In the genomic region with DNA sequence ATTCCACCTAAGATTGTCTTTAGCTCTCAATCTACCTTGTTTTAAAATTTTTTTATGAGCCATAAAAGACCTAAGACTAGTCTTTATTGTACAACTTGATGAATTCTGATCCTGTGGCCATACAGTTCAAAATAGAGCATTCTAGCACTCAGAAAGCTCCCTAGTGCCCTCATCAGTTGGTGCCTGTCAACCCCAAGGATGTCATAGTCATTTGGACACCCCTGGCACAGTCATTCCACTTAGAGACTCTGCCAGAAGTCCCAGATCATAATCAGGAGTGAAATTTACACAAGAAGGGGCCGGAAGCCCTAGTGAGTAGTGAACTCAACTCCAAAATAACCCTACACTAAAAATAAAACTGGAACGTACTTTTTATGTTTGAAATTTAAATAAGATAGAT, we compare ENCODE assay signal across 29 cellular contexts.
DNase-seq lines count a peak whose midpoint lies in the region; ATAC-seq and TF ChIP-seq lines count a peak whose summit lies in the region.
"Had no signal": no experiment of that assay in that cellular context is flagged by ENCODE, and none has a peak within 500 bp of the region (broad histone marks: within the 10 kb centered on the region; RNA-seq: fewer than 3 reads in every experiment).

No MANE protein-coding gene starts in this region.

- no peak for DNase-seq in activated T-cell treated with anti-CD3 and anti-CD28 coated beads, Interleukin-2, amount 50 U/mL, for 4 hours
- DNase-seq in activated T-cell treated with anti-CD3 and anti-CD28 coated beads, Interleukin-2, amount 50 U/mL, for 24 hours = no peak
- peak; percentile 9 for DNase-seq in sigmoid colon
- DNase-seq in HuH-7 (ENCODE audit: low spot score) = no peak
- DNase-seq: amygdala; brain microvascular endothelial cell; cerebellar nuclear complex; EL; NCI-H1436 treated with DMSO at 0.1 percent for 48 hours; NCI-H2081 treated with DMSO at 0.1 percent for 48 hours; NCI-H226; NCI-H526 treated with DMSO at 0.1 percent for 48 hours; retina; Right ventricle myocardium superior; stimulated activated naive CD8-positive, alpha-beta T cell treated with anti-CD3 and anti-CD28 coated beads, Interleukin-15, Interleukin-2, amounts not matched to agents 100 U/mL and 50 U/mL, for 24 hours; T-helper 17 cell had no signal

- H3K27ac Mint-ChIP-seq in activated T-cell treated with anti-CD3 and anti-CD28 coated beads, Interleukin-2, amount 50 U/mL, for 24 hours = no peak overlapping the region
- H3K27ac Mint-ChIP-seq: activated naive CD4-positive, alpha-beta T cell treated with anti-CD3 and anti-CD28 coated beads, Interleukin-2, amount 50 U/mL, for 24 hours; activated T-helper 1 cell treated with anti-CD3 and anti-CD28 coated beads, Interleukin-12 subunit alpha, Interleukin-12 subunit beta, Interleukin-2, Interleukin-4 antibody, amounts not matched to agents 30 ng/mL and 10 ng/mL and 1 ng/mL, durations not matched to agents 14 hours and 24 hours and 36 hours; CD8-positive, alpha-beta memory T cell; memory B cell had no signal

- TF ChIP-seq CTCF in sigmoid colon (IDR thresholded peaks at IDR 0.05) = no peak

- no peak overlapping the region for H3K27ac ChIP-seq in sigmoid colon
- H3K27ac ChIP-seq: brain microvascular endothelial cell, left lung, pancreas, skin epidermis had no signal

- no peak for TF ChIP-seq EP300 in sigmoid colon (IDR thresholded peaks at IDR 0.05)

- H3K4me1 Mint-ChIP-seq in activated T-cell treated with anti-CD3 and anti-CD28 coated beads, Interleukin-2, amount 50 U/mL, for 4 hours (ENCODE audit: low read depth) = peaks cover 7% of the 10 kb centered on the region
- H3K4me1 Mint-ChIP-seq in activated T-cell treated with anti-CD3 and anti-CD28 coated beads, Interleukin-2, amount 50 U/mL, for 24 hours (ENCODE audit: low read depth) = peaks cover 25% of the 10 kb centered on the region
- H3K4me1 Mint-ChIP-seq: activated naive CD4-positive, alpha-beta T cell treated with anti-CD3 and anti-CD28 coated beads, Interleukin-2, amount 50 U/mL, for 24 hours; CD8-positive, alpha-beta memory T cell; memory B cell; T-helper 17 cell had no signal

- H3K36me3 Mint-ChIP-seq in activated T-cell treated with anti-CD3 and anti-CD28 coated beads, Interleukin-2, amount 50 U/mL, for 4 hours (ENCODE audit: insufficient read depth) = no peaks in the 10 kb centered on the region
- H3K36me3 Mint-ChIP-seq in activated T-cell treated with anti-CD3 and anti-CD28 coated beads, Interleukin-2, amount 50 U/mL, for 24 hours (ENCODE audit: low read depth) = no peaks in the 10 kb centered on the region
- H3K36me3 Mint-ChIP-seq: activated naive CD4-positive, alpha-beta T cell treated with anti-CD3 and anti-CD28 coated beads, Interleukin-2, amount 50 U/mL, for 24 hours; CD8-positive, alpha-beta memory T cell; memory B cell had no signal

- H3K27me3 ChIP-seq in sigmoid colon = peaks cover 6 to 52% (median 20%) of the 10 kb centered on the region in 3 donors
- H3K27me3 ChIP-seq: brain microvascular endothelial cell, pancreas had no signal

- intact Hi-C loops in sigmoid colon (cut with DNase I) = no loop called here

- no peak for TF ChIP-seq POLR2A in sigmoid colon (IDR thresholded peaks at IDR 0.05)

- WGBS in sigmoid colon, 2 donors = 70 to 80% methylated on average over 2 of the region's 2 CpGs

- peaks cover 0 to 10% (median 9%) of the 10 kb centered on the region in 4 donors for H3K4me1 ChIP-seq in sigmoid colon
- H3K4me1 ChIP-seq: left lung had no signal

- peak; percentile 60 to 70 for ATAC-seq in activated T-cell treated with anti-CD3 and anti-CD28 coated beads, Interleukin-2, amount 50 U/mL, for 4 hours
- ATAC-seq in GM18858 (IDR thresholded peaks at IDR 0.05; ENCODE audit: unreplicated experiment) (peak; percentile 55), HG02870 (IDR thresholded peaks at IDR 0.05; ENCODE audit: unreplicated experiment) (peak; percentile 44), GM21423 (IDR thresholded peaks at IDR 0.05; ENCODE audit: unreplicated experiment) (no peak)
- ATAC-seq: left lung; Panc1; pancreas; SK-N-SH treated with all-trans-retinoic acid at 6 μM for 48 hours; stimulated activated naive CD8-positive, alpha-beta T cell treated with anti-CD3 and anti-CD28 coated beads, Interleukin-15, Interleukin-2, amounts not matched to agents 100 U/mL and 50 U/mL, for 24 hours; T-helper 17 cell had no signal

- H3K36me3 ChIP-seq in sigmoid colon = no peaks in the 10 kb centered on the region
- H3K36me3 ChIP-seq: brain microvascular endothelial cell, left lung, pancreas had no signal

- no peaks in the 10 kb centered on the region for H3K9me3 ChIP-seq in sigmoid colon
- H3K9me3 ChIP-seq: left lung, pancreas had no signal

- H3K9me3 Mint-ChIP-seq in activated T-cell treated with anti-CD3 and anti-CD28 coated beads, Interleukin-2, amount 50 U/mL, for 4 hours = no peaks in the 10 kb centered on the region
- no peaks in the 10 kb centered on the region for H3K9me3 Mint-ChIP-seq in activated T-cell treated with anti-CD3 and anti-CD28 coated beads, Interleukin-2, amount 50 U/mL, for 24 hours
- H3K9me3 Mint-ChIP-seq: activated naive CD4-positive, alpha-beta T cell treated with anti-CD3 and anti-CD28 coated beads, Interleukin-2, amount 50 U/mL, for 24 hours; activated T-helper 1 cell treated with anti-CD3 and anti-CD28 coated beads, Interleukin-12 subunit alpha, Interleukin-12 subunit beta, Interleukin-2, Interleukin-4 antibody, amounts not matched to agents 30 ng/mL and 10 ng/mL and 1 ng/mL, durations not matched to agents 14 hours and 24 hours and 36 hours; CD8-positive, alpha-beta memory T cell; memory B cell; neural crest cell had no signal

- no peak overlapping the region for H3K4me3 ChIP-seq in sigmoid colon
- H3K4me3 ChIP-seq: left lung, pancreas, skin epidermis had no signal

- peaks cover 17% of the 10 kb centered on the region for H3K27me3 Mint-ChIP-seq in activated T-cell treated with anti-CD3 and anti-CD28 coated beads, Interleukin-2, amount 50 U/mL, for 4 hours (ENCODE audit: low read depth)
- H3K27me3 Mint-ChIP-seq in activated T-cell treated with anti-CD3 and anti-CD28 coated beads, Interleukin-2, amount 50 U/mL, for 24 hours = peaks cover 18% of the 10 kb centered on the region

- H3K4me3 Mint-ChIP-seq in activated T-cell treated with anti-CD3 and anti-CD28 coated beads, Interleukin-2, amount 50 U/mL, for 4 hours = no peak overlapping the region
- no peak overlapping the region for H3K4me3 Mint-ChIP-seq in activated T-cell treated with anti-CD3 and anti-CD28 coated beads, Interleukin-2, amount 50 U/mL, for 24 hours
- H3K4me3 Mint-ChIP-seq: activated naive CD4-positive, alpha-beta T cell treated with anti-CD3 and anti-CD28 coated beads, Interleukin-2, amount 50 U/mL, for 24 hours; activated T-helper 1 cell treated with anti-CD3 and anti-CD28 coated beads, Interleukin-12 subunit alpha, Interleukin-12 subunit beta, Interleukin-2, Interleukin-4 antibody, amounts not matched to agents 30 ng/mL and 10 ng/mL and 1 ng/mL, durations not matched to agents 14 hours and 24 hours and 36 hours; memory B cell; neural crest cell; T-helper 17 cell had no signal
